Comparison of ENCODE assay signal across 1 cellular context in genomic region chr16:354971-355441, GRCh38.
A peak's percentile ranks its signal among the peaks of the same experiment; 100 is the strongest.
TF ChIP-seq lines count a peak whose summit lies in the region.

No MANE protein-coding gene starts in this region.

TF ChIP-seq in HepG2, 621 proteins besides CTCF, POLR2A, EP300 and RAD21:
- TF ChIP-seq ZNF549 (CRISPR knock-in tag; IDR thresholded peaks at IDR 0.05) (no peak), ZKSCAN8 (CRISPR knock-in tag; IDR thresholded peaks at IDR 0.05; ENCODE audit: borderline replicate concordance) (no peak), ZNF567 (CRISPR knock-in tag; IDR thresholded peaks at IDR 0.05; ENCODE audit: borderline replicate concordance) (no peak), ZNF687 (CRISPR knock-in tag; IDR thresholded peaks at IDR 0.05) (peak; percentile 14; the same call in 1 of the 2 replicates), MEIS2 (CRISPR knock-in tag; IDR thresholded peaks at IDR 0.05) (no peak)
TF ChIP-seq in HepG2: peak in this region for 1.
